ENCODE assay signal across 18 cellular contexts in genomic region chr4:170741856-170742255, GRCh38.
"Had no signal": no experiment of that assay in that cellular context is flagged by ENCODE, and none has a peak within 500 bp of the region (broad histone marks: within the 10 kb centered on the region; RNA-seq: fewer than 3 reads in every experiment).

No MANE protein-coding gene starts in this region.

- ATAC-seq: body of pancreas; left lung; naive thymus-derived CD4-positive, alpha-beta T cell had no signal

- DNase-seq: activated naive CD4-positive, alpha-beta T cell; activated naive CD8-positive, alpha-beta T cell treated with anti-CD3 and anti-CD28 coated beads, Interleukin-2, amount 10 ng/mL, durations not matched to agents 7 days and 5 days; activated T-cell treated with anti-CD3 and anti-CD28 coated beads, Interleukin-2, amount 50 U/mL, for 24 hours; amygdala; body of pancreas; caudate nucleus; effector CD4-positive, alpha-beta T cell; head of caudate nucleus; hypothalamus; islet precursor cell; left lung; naive thymus-derived CD4-positive, alpha-beta T cell; stimulated activated CD4-positive, alpha-beta T cell treated with anti-CD3 and anti-CD28 coated beads, Interleukin-2, amount 100 ng/mL, for 48 hours; stimulated activated CD8-positive, alpha-beta memory T cell treated with anti-CD3 and anti-CD28 coated beads, Interleukin-4, amount 100 ng/mL, for 48 hours; stimulated activated naive CD4-positive, alpha-beta T cell; T1000; testis; trophoblast cell had no signal
